In the genomic region with DNA sequence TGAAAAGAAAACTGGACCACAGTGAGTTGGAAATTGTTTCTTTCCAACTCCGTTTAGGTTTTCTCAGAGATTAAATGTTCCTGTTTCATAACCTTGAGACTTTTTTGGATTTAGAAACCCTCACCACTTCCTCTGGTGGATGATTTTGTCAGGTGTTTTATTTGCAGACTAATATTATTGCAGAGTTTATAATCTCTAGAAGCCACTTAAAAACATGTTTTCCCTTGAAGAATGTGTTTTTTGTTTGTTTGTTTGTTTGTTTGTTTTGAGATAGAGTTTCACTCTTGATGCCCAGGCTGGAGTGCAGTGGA, we compare ENCODE assay signal across 1 cellular context.
TF ChIP-seq lines count a peak whose summit lies in the region.

No MANE protein-coding gene starts in this region.

TF ChIP-seq in HepG2, 621 proteins besides CTCF, POLR2A, EP300 and RAD21:
- TF ChIP-seq, protein P1, sequence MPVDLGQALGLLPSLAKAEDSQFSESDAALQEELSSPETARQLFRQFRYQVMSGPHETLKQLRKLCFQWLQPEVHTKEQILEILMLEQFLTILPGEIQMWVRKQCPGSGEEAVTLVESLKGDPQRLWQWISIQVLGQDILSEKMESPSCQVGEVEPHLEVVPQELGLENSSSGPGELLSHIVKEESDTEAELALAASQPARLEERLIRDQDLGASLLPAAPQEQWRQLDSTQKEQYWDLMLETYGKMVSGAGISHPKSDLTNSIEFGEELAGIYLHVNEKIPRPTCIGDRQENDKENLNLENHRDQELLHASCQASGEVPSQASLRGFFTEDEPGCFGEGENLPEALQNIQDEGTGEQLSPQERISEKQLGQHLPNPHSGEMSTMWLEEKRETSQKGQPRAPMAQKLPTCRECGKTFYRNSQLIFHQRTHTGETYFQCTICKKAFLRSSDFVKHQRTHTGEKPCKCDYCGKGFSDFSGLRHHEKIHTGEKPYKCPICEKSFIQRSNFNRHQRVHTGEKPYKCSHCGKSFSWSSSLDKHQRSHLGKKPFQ (CRISPR knock-in tag; IDR thresholded peaks at IDR 0.05; ENCODE audit: insufficient replicate concordance) = peak; percentile 41
- 0 out of 2 replicates have a peak, but pooled peaks have one; percentile 10 for TF ChIP-seq ZNF224 (CRISPR knock-in tag; IDR thresholded peaks at IDR 0.05)
- no peak for TF ChIP-seq NFKBIZ (CRISPR knock-in tag; IDR thresholded peaks at IDR 0.05)
